2 cellular contexts compared by ENCODE assay signal in genomic region chr19:46732966-46733692, GRCh38.
TF ChIP-seq lines count a peak whose summit lies in the region.

No MANE protein-coding gene starts in this region.

TF ChIP-seq in HEK293, 187 proteins besides CTCF, POLR2A, EP300 and RAD21:
- TF ChIP-seq ZNF596 (tag by site-specific recombination; IDR thresholded peaks at IDR 0.05) (no peak), SCRT2 (tag by site-specific recombination; IDR thresholded peaks at IDR 0.05) (peak; percentile 74), ZNF426 (tag by site-specific recombination; IDR thresholded peaks at IDR 0.05) (no peak), ZNF140 (tag by site-specific recombination; IDR thresholded peaks at IDR 0.05) (no peak), PATZ1 (tag by site-specific recombination; IDR thresholded peaks at IDR 0.05) (no peak)

TF ChIP-seq in GM23338, 12 proteins besides CTCF, POLR2A, EP300 and RAD21:
- TF ChIP-seq STAT1 (IDR thresholded peaks at IDR 0.05; ENCODE audit: unreplicated experiment), result no peak
- TF ChIP-seq POLR2AphosphoS5 (IDR thresholded peaks at IDR 0.05; ENCODE audit: low read depth), result no peak
- no peak for TF ChIP-seq ZNF114 (CRISPR knock-in tag; IDR thresholded peaks at IDR 0.05)
- no peak for TF ChIP-seq ZNF331 (CRISPR knock-in tag; IDR thresholded peaks at IDR 0.05; ENCODE audit: low read depth)
- TF ChIP-seq EZH2phosphoT487 (IDR thresholded peaks at IDR 0.05; ENCODE audit: unreplicated experiment), result no peak
- TF ChIP-seq EZH2 (IDR thresholded peaks at IDR 0.05; ENCODE audit: low read depth, unreplicated experiment), result no peak
- TF ChIP-seq ZNF462 (CRISPR knock-in tag; IDR thresholded peaks at IDR 0.05), result no peak
- TF ChIP-seq JUNB (IDR thresholded peaks at IDR 0.05; ENCODE audit: unreplicated experiment), result no peak
- TF ChIP-seq CREB1 (CRISPR knock-in tag; IDR thresholded peaks at IDR 0.05; ENCODE audit: low read depth), result no peak
- TF ChIP-seq NANOG (IDR thresholded peaks at IDR 0.05; ENCODE audit: borderline replicate concordance), result no peak
- no peak for TF ChIP-seq REST (IDR thresholded peaks at IDR 0.05; ENCODE audit: unreplicated experiment)
- no peak for TF ChIP-seq ETS1 (IDR thresholded peaks at IDR 0.05)
